ENCODE assay signal across 1 cellular context in the genomic region with DNA sequence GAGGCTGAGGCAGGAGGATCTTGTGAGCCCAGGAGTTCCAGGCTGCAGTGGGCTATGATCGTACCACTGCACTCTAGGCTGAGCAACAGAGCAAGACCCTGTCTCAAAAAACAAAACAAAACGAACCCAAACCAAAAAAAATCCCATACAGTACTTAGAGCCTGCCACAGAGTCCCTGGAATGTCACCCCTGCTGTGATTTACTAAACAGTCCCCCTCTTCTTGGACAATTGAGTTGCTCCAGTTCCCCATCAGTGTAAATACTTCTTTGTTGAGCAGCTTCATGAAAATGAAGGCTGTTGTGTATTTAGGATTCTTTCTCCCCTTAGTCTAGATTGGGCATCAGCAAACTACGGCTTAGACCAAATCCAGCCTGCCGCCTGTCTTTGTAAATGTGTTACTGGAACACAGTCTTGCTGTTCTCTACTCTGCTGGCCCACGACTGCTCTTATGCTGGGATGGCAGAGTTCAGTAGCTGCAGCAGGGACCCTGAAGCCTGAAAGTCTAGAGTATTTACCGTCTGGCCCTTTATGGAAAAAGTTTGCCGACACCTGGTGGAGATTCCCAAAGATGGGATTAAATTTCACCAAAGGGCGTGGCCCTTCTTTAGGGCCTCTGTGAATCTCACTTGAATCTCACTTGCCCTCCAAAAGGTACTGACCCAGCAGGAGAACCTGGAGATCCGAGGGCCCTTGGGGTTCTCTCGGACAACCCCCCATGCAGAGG.
TF ChIP-seq lines count a peak whose summit lies in the region.

No MANE protein-coding gene starts in this region.

TF ChIP-seq in GM23338, 12 proteins besides CTCF, POLR2A, EP300 and RAD21 (continued from another document):
- TF ChIP-seq, protein P1, sequence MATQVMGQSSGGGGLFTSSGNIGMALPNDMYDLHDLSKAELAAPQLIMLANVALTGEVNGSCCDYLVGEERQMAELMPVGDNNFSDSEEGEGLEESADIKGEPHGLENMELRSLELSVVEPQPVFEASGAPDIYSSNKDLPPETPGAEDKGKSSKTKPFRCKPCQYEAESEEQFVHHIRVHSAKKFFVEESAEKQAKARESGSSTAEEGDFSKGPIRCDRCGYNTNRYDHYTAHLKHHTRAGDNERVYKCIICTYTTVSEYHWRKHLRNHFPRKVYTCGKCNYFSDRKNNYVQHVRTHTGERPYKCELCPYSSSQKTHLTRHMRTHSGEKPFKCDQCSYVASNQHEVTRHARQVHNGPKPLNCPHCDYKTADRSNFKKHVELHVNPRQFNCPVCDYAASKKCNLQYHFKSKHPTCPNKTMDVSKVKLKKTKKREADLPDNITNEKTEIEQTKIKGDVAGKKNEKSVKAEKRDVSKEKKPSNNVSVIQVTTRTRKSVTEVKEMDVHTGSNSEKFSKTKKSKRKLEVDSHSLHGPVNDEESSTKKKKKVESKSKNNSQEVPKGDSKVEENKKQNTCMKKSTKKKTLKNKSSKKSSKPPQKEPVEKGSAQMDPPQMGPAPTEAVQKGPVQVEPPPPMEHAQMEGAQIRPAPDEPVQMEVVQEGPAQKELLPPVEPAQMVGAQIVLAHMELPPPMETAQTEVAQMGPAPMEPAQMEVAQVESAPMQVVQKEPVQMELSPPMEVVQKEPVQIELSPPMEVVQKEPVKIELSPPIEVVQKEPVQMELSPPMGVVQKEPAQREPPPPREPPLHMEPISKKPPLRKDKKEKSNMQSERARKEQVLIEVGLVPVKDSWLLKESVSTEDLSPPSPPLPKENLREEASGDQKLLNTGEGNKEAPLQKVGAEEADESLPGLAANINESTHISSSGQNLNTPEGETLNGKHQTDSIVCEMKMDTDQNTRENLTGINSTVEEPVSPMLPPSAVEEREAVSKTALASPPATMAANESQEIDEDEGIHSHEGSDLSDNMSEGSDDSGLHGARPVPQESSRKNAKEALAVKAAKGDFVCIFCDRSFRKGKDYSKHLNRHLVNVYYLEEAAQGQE (IDR thresholded peaks at IDR 0.05; ENCODE audit: unreplicated experiment) = no peak
- TF ChIP-seq CREB1 (CRISPR knock-in tag; IDR thresholded peaks at IDR 0.05; ENCODE audit: low read depth) (no peak), EZH2 (IDR thresholded peaks at IDR 0.05; ENCODE audit: low read depth, unreplicated experiment) (no peak), JUNB (IDR thresholded peaks at IDR 0.05; ENCODE audit: unreplicated experiment) (no peak)
